ENCODE assay signal across 21 cellular contexts in the genomic region with DNA sequence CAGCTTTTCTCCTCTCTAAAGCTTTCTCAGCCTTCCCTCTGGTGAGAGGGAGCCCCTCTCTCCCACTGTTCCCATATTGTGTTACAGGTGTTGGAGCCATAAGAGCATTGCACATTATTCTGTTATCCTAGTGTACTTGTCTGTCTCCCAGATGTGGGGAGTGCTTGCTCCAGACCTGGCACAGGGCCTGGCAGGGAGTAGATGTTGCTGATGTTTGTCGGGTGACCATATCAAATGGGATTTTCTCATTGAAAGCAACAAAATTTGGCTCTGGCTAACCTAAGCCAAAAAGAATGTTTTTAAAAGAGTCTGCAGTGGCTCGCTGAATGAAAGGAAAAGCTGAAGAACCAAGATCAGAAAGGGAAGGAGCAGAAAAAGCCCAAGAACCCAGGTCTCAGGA.
"Had no signal": no experiment of that assay in that cellular context is flagged by ENCODE, and none has a peak within 500 bp of the region (broad histone marks: within the 10 kb centered on the region; RNA-seq: fewer than 3 reads in every experiment).

No MANE protein-coding gene starts in this region.

- DNase-seq: KBM-7, MV-4-11, NCI-H1048, NCI-H1105 treated with DMSO at 0.1 percent for 48 hours, NCI-H1417 treated with DMSO at 0.1 percent for 48 hours, NCI-H146, NCI-H1694 treated with DMSO at 0.1 percent for 48 hours, NCI-H1930, NCI-H2081, NCI-H2107, NCI-H226, NCI-H446, NCI-H510A, NCI-H524 treated with DMSO at 0.1 percent for 48 hours, NCI-H69, NCI-H774, Right ventricle myocardium superior, RPMI8226, SIG-M5 had no signal

- H3K4me3 ChIP-seq: SJSA1, SK-N-MC had no signal

- H3K36me3 ChIP-seq: SJSA1 had no signal

- H3K27ac ChIP-seq: SJSA1, SK-N-MC had no signal

- H3K9me3 ChIP-seq: SJSA1 had no signal

- H3K27me3 ChIP-seq: SJSA1 had no signal
